Comparison of ENCODE assay signal across 35 cellular contexts in genomic region chr4:23710298-23710697, GRCh38.
"Had no signal": no experiment of that assay in that cellular context is flagged by ENCODE, and none has a peak within 500 bp of the region (broad histone marks: within the 10 kb centered on the region; RNA-seq: fewer than 3 reads in every experiment).

No MANE protein-coding gene starts in this region.

- DNase-seq: Karpas-422, Kasumi-1, MG63, MM.1S, MV-4-11, NCI-H1048, NCI-H1092, NCI-H1092 treated with DMSO at 0.1 percent for 48 hours, NCI-H1105, NCI-H1105 treated with DMSO at 0.1 percent for 48 hours, NCI-H1417, NCI-H1417 treated with DMSO at 0.1 percent for 48 hours, NCI-H1436, NCI-H1436 treated with DMSO at 0.1 percent for 48 hours, NCI-H146, NCI-H1694, NCI-H1694 treated with DMSO at 0.1 percent for 48 hours, NCI-H187, NCI-H187 treated with DMSO at 0.1 percent for 48 hours, NCI-H1930, NCI-H2029, NCI-H2029 treated with DMSO at 0.1 percent for 48 hours, NCI-H2081, NCI-H2081 treated with DMSO at 0.1 percent for 48 hours, NCI-H2107, NCI-H2171, NCI-H2171 treated with DMSO at 0.1 percent for 48 hours, NCI-H2227 treated with DMSO at 0.1 percent for 48 hours, NCI-H226, NCI-H345, NCI-H446, NCI-H446 treated with DMSO at 0.1 percent for 48 hours, NCI-H510A, NCI-H524, NCI-H524 treated with DMSO at 0.1 percent for 48 hours had no signal
